Comparison of ENCODE assay signal across 17 cellular contexts in genomic region chr11:17839973-17840611, GRCh38.
A peak's percentile ranks its signal among the peaks of the same experiment; 100 is the strongest.
DNase-seq lines count a peak whose midpoint lies in the region; ATAC-seq and TF ChIP-seq lines count a peak whose summit lies in the region.
"Had no signal": no experiment of that assay in that cellular context is flagged by ENCODE, and none has a peak within 500 bp of the region (broad histone marks: within the 10 kb centered on the region; RNA-seq: fewer than 3 reads in every experiment).

No MANE protein-coding gene starts in this region.

- H3K9ac ChIP-seq in fibroblast of lung (ENCODE audit: insufficient read depth, low read length) (no peak overlapping the region), skeletal muscle tissue (ENCODE audit: low read depth in 1 of 3, low read length in 3 of 3) (no peak overlapping the region)

- no peak for ATAC-seq in GM21515 (IDR thresholded peaks at IDR 0.05; ENCODE audit: unreplicated experiment)
- ATAC-seq in HG02759 (IDR thresholded peaks at IDR 0.05; ENCODE audit: unreplicated experiment), result no peak

- no peaks in the 10 kb centered on the region for H3K79me2 ChIP-seq in fibroblast of lung (ENCODE audit: control insufficient read depth, insufficient read depth, low read length)

- no peaks in the 10 kb centered on the region for H4K20me1 ChIP-seq in fibroblast of lung (ENCODE audit: control insufficient read depth, extremely low read depth, insufficient read depth, low read length)

- no peak overlapping the region for H2AFZ ChIP-seq in fibroblast of lung (ENCODE audit: low read length)

- H3K27me3 ChIP-seq in fibroblast of lung (ENCODE audit: control insufficient read depth, insufficient read depth, low read length) (no peaks in the 10 kb centered on the region), skeletal muscle tissue (ENCODE audit: control insufficient read depth in 3 of 3, insufficient read depth in 3 of 3, low read length in 3 of 3) (no peaks in the 10 kb centered on the region)
- H3K27me3 ChIP-seq: ascending aorta, esophagus muscularis mucosa, suprapubic skin had no signal

- H3K36me3 ChIP-seq in fibroblast of lung (ENCODE audit: control insufficient read depth, insufficient read depth, low read length) (no peaks in the 10 kb centered on the region), skeletal muscle tissue (ENCODE audit: control insufficient read depth in 3 of 3, insufficient read depth in 3 of 3, low read length in 3 of 3) (no peaks in the 10 kb centered on the region)
- H3K36me3 ChIP-seq: ascending aorta, esophagus muscularis mucosa, suprapubic skin had no signal

- H3K4me3 ChIP-seq in fibroblast of lung (replicated peaks in 1 of 4; ENCODE audit: control extremely low read depth in 1 of 4, insufficient read depth in 1 of 4, low read depth in 3 of 4, low read length in 4 of 4), result no peak overlapping the region
- no peak overlapping the region for H3K4me3 ChIP-seq in skeletal muscle tissue (ENCODE audit: low read length in 3 of 3)
- H3K4me3 ChIP-seq: ascending aorta, coronary artery, esophagus muscularis mucosa, suprapubic skin had no signal

- TF ChIP-seq CTCF in fibroblast of lung (conservative IDR thresholded peaks at IDR 0.05 in 1 of 2, IDR thresholded peaks at IDR 0.05 in 1 of 2; ENCODE audit: low read depth in 1 of 2, low read length in 2 of 2), result no peak

- H3K9me3 ChIP-seq in fibroblast of lung (ENCODE audit: control insufficient read depth, insufficient read depth, low read depth, low read length) (no peaks in the 10 kb centered on the region), skeletal muscle tissue (ENCODE audit: control insufficient read depth in 3 of 3, low read length in 3 of 3) (no peaks in the 10 kb centered on the region)
- H3K9me3 ChIP-seq: ascending aorta, esophagus muscularis mucosa, suprapubic skin had no signal

- no peak overlapping the region for H3K4me2 ChIP-seq in fibroblast of lung (ENCODE audit: extremely low read depth, insufficient read depth, low read length)

- DNase-seq in DMS53 (lab: John Stamatoyannopoulos, UW), result peak; percentile 40
- no peak for DNase-seq in DMS53 treated with DMSO at 0.1 percent for 48 hours (lab: John Stamatoyannopoulos, UW; ENCODE audit: unreplicated experiment)
- DNase-seq in NCI-H69 (lab: John Stamatoyannopoulos, UW), result peak; percentile 82
- peak; percentile 24 to 26 for DNase-seq in fibroblast of lung (ENCODE audit: low read depth in 2 of 2)
- no peak for DNase-seq in germinal center (ENCODE audit: low spot score)
- DNase-seq: activated CD4-positive, alpha-beta T cell treated with anti-CD3 and anti-CD28 coated beads, Interleukin-2, amount 50 U/mL, for 4 hours; CD4-positive, CD25-positive, alpha-beta regulatory T cell; Karpas-422; NCI-H1930; SIG-M5 had no signal

- H3K27ac ChIP-seq in fibroblast of lung (ENCODE audit: insufficient read depth, low read length) (no peak overlapping the region), skeletal muscle tissue (ENCODE audit: low read depth, low read length) (peak overlapping the region; percentile 51)
- H3K27ac ChIP-seq: ascending aorta, coronary artery, esophagus muscularis mucosa, suprapubic skin had no signal

- H3K4me1 ChIP-seq in fibroblast of lung (ENCODE audit: control insufficient read depth, extremely low read depth, insufficient read depth, low read length) (peaks cover under 1% of the 10 kb centered on the region), skeletal muscle tissue (ENCODE audit: control insufficient read depth in 3 of 3, insufficient read depth in 3 of 3, low read length in 3 of 3) (peaks cover 23 to 55% (median 32%) of the 10 kb centered on the region in 3 donors)
- H3K4me1 ChIP-seq: ascending aorta, esophagus muscularis mucosa had no signal

Comparison
In these comparisons a context has a peak if more than half of its experiments do, and no peak if none do; other contexts are left out.
1. DNase-seq: peak in DMS53 (single experiment), NCI-H69 (single experiment) and fibroblast of lung (2 of 2); none in DMS53 treated with DMSO at 0.1 percent for 48 hours (single experiment) and germinal center (single experiment).